14 cellular contexts compared by ENCODE assay signal in the genomic region with DNA sequence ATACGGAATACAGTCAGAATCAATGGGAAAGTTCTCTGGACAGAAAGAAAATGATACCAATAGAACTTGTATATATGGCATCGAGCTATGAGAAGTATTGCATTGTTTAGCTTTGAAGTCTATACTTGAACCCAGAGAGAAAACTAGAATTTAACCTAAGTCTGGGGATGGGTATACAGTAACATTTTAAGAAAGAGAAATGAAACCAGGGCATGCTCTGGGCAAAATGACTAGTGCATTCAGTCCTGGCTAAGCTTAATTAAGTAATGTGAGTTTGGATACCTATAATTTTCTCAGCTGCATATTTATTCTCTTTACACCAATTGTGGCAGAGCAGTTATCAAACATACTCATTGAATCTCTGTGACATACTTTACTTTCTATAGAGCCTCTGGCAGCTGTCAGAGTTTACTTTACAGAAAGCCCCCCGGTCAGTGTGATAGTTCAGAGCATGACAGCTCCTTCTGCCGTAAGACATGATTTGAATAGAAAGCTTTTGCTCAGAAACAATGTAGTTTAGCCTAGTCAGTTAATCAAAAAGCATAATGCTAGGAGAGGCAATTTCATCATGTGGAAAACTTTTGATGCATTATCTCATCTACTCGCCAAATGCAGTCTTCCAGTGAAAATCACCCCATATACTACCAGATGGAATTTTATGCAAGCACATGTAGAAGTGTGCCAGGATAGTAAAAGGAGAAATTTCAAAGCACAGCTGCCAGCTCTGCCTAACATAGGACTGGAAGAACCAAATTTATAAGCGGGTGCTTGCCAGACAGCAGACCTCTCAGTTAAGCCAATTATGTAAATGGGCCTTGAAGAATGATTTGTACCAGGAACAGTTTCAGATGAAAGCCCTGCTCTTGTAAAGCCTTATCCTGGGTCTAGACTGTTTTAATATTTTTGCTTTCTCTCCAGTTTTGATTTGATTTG. TPM values are rescaled to one million over a fixed set of nuclear protein-coding genes. Genes with fewer than 3 reads are reported as not detected.
A peak's percentile ranks its signal among the peaks of the same experiment; 100 is the strongest.
DNase-seq lines count a peak whose midpoint lies in the region; ATAC-seq and TF ChIP-seq lines count a peak whose summit lies in the region.
"Had no signal": no experiment of that assay in that cellular context is flagged by ENCODE, and none has a peak within 500 bp of the region (broad histone marks: within the 10 kb centered on the region; RNA-seq: fewer than 3 reads in every experiment).

No MANE protein-coding gene starts in this region.

- TF ChIP-seq CTCF in A673 (conservative IDR thresholded peaks at IDR 0.05; ENCODE audit: low read depth, low read length): no peak

- POLR2A ChIA-PET in A673 (lab: Charles Lee; ENCODE audit: low non-redundant PET): no interaction called here

- H3K4ac ChIP-seq in mesenchymal stem cell (ENCODE audit: low read depth in 1 of 2, low read length in 2 of 2): no peak overlapping the region

- no peak overlapping the region for H2BK12ac ChIP-seq in mesenchymal stem cell (ENCODE audit: low read length in 2 of 2)

- H2AK5ac ChIP-seq in mesenchymal stem cell (ENCODE audit: low read length, severe bottlenecking): no peak overlapping the region

- no peak overlapping the region for H3K27ac ChIP-seq in A673 (ENCODE audit: low read depth, low read length, poor library complexity, severe bottlenecking)
- no peak overlapping the region for H3K27ac ChIP-seq in mesenchymal stem cell (ENCODE audit: low read length, poor library complexity, severe bottlenecking)
- H3K27ac ChIP-seq: A549, RWPE1 had no signal

- no peak overlapping the region for H4K91ac ChIP-seq in mesenchymal stem cell (ENCODE audit: low read length)

- no peak overlapping the region for H4K8ac ChIP-seq in mesenchymal stem cell (ENCODE audit: low read length)

- no peak overlapping the region for H3K4me2 ChIP-seq in mesenchymal stem cell (ENCODE audit: low read length, poor library complexity, severe bottlenecking)
- H3K4me2 ChIP-seq: A549 had no signal

- no peaks in the 10 kb centered on the region for H3K79me1 ChIP-seq in mesenchymal stem cell (replicated peaks; ENCODE audit: low read length, poor library complexity, severe bottlenecking)

- peaks cover 17% of the 10 kb centered on the region for H3K4me1 ChIP-seq in A673 (ENCODE audit: insufficient read depth, low read length, poor library complexity, severe bottlenecking)
- H3K4me1 ChIP-seq in mesenchymal stem cell (ENCODE audit: control insufficient read depth, insufficient read depth, low read depth, low read length): no peaks in the 10 kb centered on the region
- H3K4me1 ChIP-seq: A549 had no signal

- 90% methylated on average over 5 of the region's 6 CpGs for WGBS in mesenchymal stem cell

- BruUV-seq in A673 (replicated peaks; lab: Mats Ljungman, UMichigan): no TSS peak

- H3K27me3 ChIP-seq in A673 (replicated peaks; ENCODE audit: insufficient read depth, low read depth, low read length, poor library complexity) (peaks cover 27% of the 10 kb centered on the region), mesenchymal stem cell (ENCODE audit: control insufficient read depth in 1 of 2, insufficient read depth in 1 of 2, low read length in 2 of 2) (no peaks in the 10 kb centered on the region)

- H2AFZ ChIP-seq in mesenchymal stem cell (ENCODE audit: low read depth, low read length): no peak overlapping the region

- no peaks in the 10 kb centered on the region for H3K9me3 ChIP-seq in A673 (ENCODE audit: low read depth, low read length, poor library complexity, severe bottlenecking)
- H3K9me3 ChIP-seq in mesenchymal stem cell (ENCODE audit: control insufficient read depth, low read length): no peaks in the 10 kb centered on the region
- H3K9me3 ChIP-seq: A549 had no signal

- intact Hi-C loops in A673 (cut with micrococcal nuclease; ENCODE audit: unreplicated experiment): loop anchor here (2.0 to 5.0 kb wide), 2 partner anchors 168 to 182 kb away; a partner anchor contains a TSS

- no peak overlapping the region for H2BK15ac ChIP-seq in mesenchymal stem cell (ENCODE audit: low read depth, poor library complexity, severe bottlenecking)

- H2BK5ac ChIP-seq in mesenchymal stem cell (ENCODE audit: low read depth, low read length, poor library complexity, severe bottlenecking): no peak overlapping the region

- no peak overlapping the region for H3K4me3 ChIP-seq in A673 (ENCODE audit: low read depth, low read length, poor library complexity, severe bottlenecking)
- no peak overlapping the region for H3K4me3 ChIP-seq in mesenchymal stem cell (ENCODE audit: insufficient read depth in 1 of 2, low read depth in 1 of 2, low read length in 2 of 2)
- H3K4me3 ChIP-seq: A549 had no signal

- H3K18ac ChIP-seq in mesenchymal stem cell (ENCODE audit: low read depth in 1 of 2, low read length in 2 of 2): no peak overlapping the region

- CTCF ChIA-PET in A673 (lab: Charles Lee): interaction anchor here (0.6 to 1.3 kb wide), 3 partner anchors 24 to 182 kb away, joined by 3 to 9 read pairs (median 4); no protein-coding TSS in a partner anchor

- no peak overlapping the region for H2BK120ac ChIP-seq in mesenchymal stem cell (ENCODE audit: low read depth, low read length)

- no peak overlapping the region for H3K14ac ChIP-seq in mesenchymal stem cell (ENCODE audit: low read length in 2 of 2)

- DNase-seq in A673 (ENCODE audit: low spot score) (peak; percentile 84), NCI-H2081 (lab: John Stamatoyannopoulos, UW) (peak; percentile 12 to 77), SK-N-DZ (ENCODE audit: low spot score) (peak; percentile 70), mesenchymal stem cell (no peak), DMS79 treated with DMSO at 0.1 percent for 48 hours (lab: John Stamatoyannopoulos, UW) (no peak)
- no peak for DNase-seq in activated CD8-positive, alpha-beta memory T cell treated with anti-CD3 and anti-CD28 coated beads, Interleukin-2, amount 50 U/mL, for 4 hours
- DNase-seq: activated B cell treated with CpG ODN at 0.5 μM for 24 hours; left colon; NCI-H526 treated with DMSO at 0.1 percent for 48 hours; stimulated activated CD4-positive, alpha-beta T cell treated with anti-CD3 and anti-CD28 coated beads, Interleukin-1b, Interleukin-23, amount 100 ng/mL, for 48 hours had no signal

- H3K23ac ChIP-seq in mesenchymal stem cell (ENCODE audit: low read length in 2 of 2): no peak overlapping the region

- ATAC-seq in HG03439 (IDR thresholded peaks at IDR 0.05; ENCODE audit: unreplicated experiment) (no peak), HG03520 (IDR thresholded peaks at IDR 0.05; ENCODE audit: unreplicated experiment) (no peak)

- no peaks in the 10 kb centered on the region for H3K36me3 ChIP-seq in A673 (ENCODE audit: insufficient read depth, low read length, poor library complexity, severe bottlenecking)
- no peaks in the 10 kb centered on the region for H3K36me3 ChIP-seq in mesenchymal stem cell (ENCODE audit: control insufficient read depth in 1 of 2, insufficient read depth in 2 of 2, low read depth in 1 of 2, low read length in 2 of 2)

- peak overlapping the region; percentile 8 for H3K9ac ChIP-seq in mesenchymal stem cell (ENCODE audit: low read length)

RNA-seq across cellular contexts. Expression of a gene that starts 40.7 kb away (rescaled TPM):
- 7.6 and 8.7 TPM in 2 replicates for total RNA-seq in A673 (2021)
- 21.9 and 25.3 TPM in 2 replicates for polyA plus RNA-seq in SK-N-DZ (2014; cell fraction: cytosol; rRNA removed)
- 24.7 and 38.1 TPM in 2 replicates for polyA plus RNA-seq in SK-N-DZ (2014; cell fraction: nucleus; rRNA removed)
- polyA plus RNA-seq in mesenchymal stem cell (2013, experiment 1 of 2): 3.5 TPM
- polyA plus RNA-seq in mesenchymal stem cell (2013, experiment 2 of 2): 3.6 TPM

RNA-seq across cellular contexts. Expression of a gene that starts 47.4 kb away (rescaled TPM):
- total RNA-seq in A673 (2021): 30.4 and 37.0 TPM in 2 replicates
- polyA plus RNA-seq in SK-N-DZ (2014; cell fraction: cytosol; rRNA removed): 28.0 and 28.7 TPM in 2 replicates
- polyA plus RNA-seq in SK-N-DZ (2014; cell fraction: nucleus; rRNA removed): 43.1 and 51.9 TPM in 2 replicates
- 8.5 TPM for polyA plus RNA-seq in mesenchymal stem cell (2013, experiment 1 of 2)
- polyA plus RNA-seq in mesenchymal stem cell (2013, experiment 2 of 2): 10.2 TPM

Comparison
In these comparisons a context has a peak if more than half of its experiments do, and no peak if none do; other contexts are left out.
1. DNase-seq: peak in A673 (single experiment), NCI-H2081 (2 of 2) and SK-N-DZ (single experiment); none in mesenchymal stem cell (single experiment), DMS79 treated with DMSO at 0.1 percent for 48 hours (single experiment) and activated CD8-positive, alpha-beta memory T cell treated with anti-CD3 and anti-CD28 coated beads, Interleukin-2, amount 50 U/mL, for 4 hours (single experiment).